14 cellular contexts compared by ENCODE assay signal in the genomic region with DNA sequence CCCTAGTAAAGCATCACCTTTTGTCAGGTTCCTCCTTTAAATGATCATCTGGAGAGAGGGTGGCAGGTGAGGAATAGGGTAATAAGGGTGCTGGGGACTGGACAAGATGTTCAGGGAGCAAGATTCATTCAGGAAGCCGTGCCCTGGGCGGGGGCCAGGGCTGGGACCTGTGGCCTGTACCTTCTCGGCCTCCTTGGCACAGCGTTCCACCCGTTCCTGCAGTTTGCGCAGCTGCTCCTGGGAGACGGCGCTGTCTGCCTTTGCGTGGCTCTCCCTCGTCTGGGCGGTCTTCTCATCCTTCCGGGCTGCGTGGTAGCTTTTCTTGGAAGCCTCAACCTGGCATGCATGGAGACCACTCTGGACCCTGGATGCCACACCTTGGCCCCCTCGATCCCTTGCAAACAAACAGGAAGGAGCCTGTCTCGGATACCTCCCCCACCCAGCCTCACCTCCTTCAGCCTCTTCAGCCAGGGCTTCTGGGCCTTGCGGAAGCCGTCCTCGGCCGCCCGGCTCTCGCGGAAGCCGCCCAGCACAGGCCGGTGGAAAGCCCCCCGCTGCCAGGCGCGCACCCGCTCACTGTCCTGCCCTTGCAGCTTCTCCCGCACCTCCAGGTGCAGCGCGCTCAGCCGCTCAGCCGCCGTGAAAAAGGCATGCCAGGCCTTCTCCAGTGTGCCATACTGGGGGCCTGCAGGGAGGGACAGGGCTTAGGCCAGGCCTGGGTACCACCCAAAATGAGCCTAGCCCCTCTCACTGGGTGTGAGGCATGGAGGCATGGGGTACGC. TPM values are rescaled to one million over a fixed set of nuclear protein-coding genes. Genes with fewer than 3 reads are reported as not detected.
A peak's percentile ranks its signal among the peaks of the same experiment; 100 is the strongest.
DNase-seq lines count a peak whose midpoint lies in the region; ATAC-seq and TF ChIP-seq lines count a peak whose summit lies in the region.
"Had no signal": no experiment of that assay in that cellular context is flagged by ENCODE, and none has a peak within 500 bp of the region (broad histone marks: within the 10 kb centered on the region; RNA-seq: fewer than 3 reads in every experiment).

No MANE protein-coding gene starts in this region.

- H3K36me3 Mint-ChIP-seq in CD14-positive monocyte (peaks cover 0 to 4% of the 10 kb centered on the region in 2 donors), Caco-2 (ENCODE audit: insufficient read depth, unreplicated experiment) (peaks cover 49% of the 10 kb centered on the region)

- H3K4ac ChIP-seq in neuronal stem cell (ENCODE audit: low read length): peak overlapping the region; percentile 10

- no peak overlapping the region for H3K18ac ChIP-seq in neuronal stem cell (ENCODE audit: low read length)

- H3K27me3 ChIP-seq in Caco-2 (replicated peaks; ENCODE audit: control insufficient read depth, insufficient read depth, low read length) (no peaks in the 10 kb centered on the region), dorsolateral prefrontal cortex (no peaks in the 10 kb centered on the region), neuronal stem cell (ENCODE audit: control insufficient read depth in 3 of 3, insufficient read depth in 3 of 3, low read depth in 1 of 3, low read length in 3 of 3) (peaks cover 0 to 5% (median 4%) of the 10 kb centered on the region in 3 experiments)
- H3K27me3 ChIP-seq: Peyer's patch had no signal

- H3K4me1 Mint-ChIP-seq in CD14-positive monocyte (peaks cover 22% of the 10 kb centered on the region), Caco-2 (ENCODE audit: low read depth, unreplicated experiment) (peaks cover 20% of the 10 kb centered on the region)

- peaks cover 14% of the 10 kb centered on the region for H3K4me1 ChIP-seq in Caco-2
- peaks cover 13 to 15% of the 10 kb centered on the region in 2 donors for H3K4me1 ChIP-seq in neuronal stem cell (ENCODE audit: control insufficient read depth in 2 of 2, insufficient read depth in 1 of 2, low read depth in 1 of 2, low read length in 2 of 2)

- H3K27ac Mint-ChIP-seq in CD14-positive monocyte (no peak overlapping the region), Caco-2 (ENCODE audit: unreplicated experiment) (peak overlapping the region; percentile 43)

- no CpG with 5 or more reads among the region's 35 CpGs for WGBS in neuronal stem cell (ENCODE audit: extremely low coverage in 2 of 2, insufficient read length in 2 of 2, insufficient replicate concordance in 1 of 2), 2 donors

- H3K4me3 Mint-ChIP-seq in CD14-positive monocyte (no peak overlapping the region), Caco-2 (ENCODE audit: unreplicated experiment) (no peak overlapping the region)

- H3K27me3 Mint-ChIP-seq in CD14-positive monocyte (ENCODE audit: low read depth in 3 of 3) (peaks cover 12 to 14% (median 13%) of the 10 kb centered on the region in 3 donors), Caco-2 (ENCODE audit: insufficient read depth, unreplicated experiment) (no peaks in the 10 kb centered on the region)

- H2AFZ ChIP-seq in neuronal stem cell (ENCODE audit: low read length): no peak overlapping the region

- peak overlapping the region; percentile 89 for H2BK12ac ChIP-seq in neuronal stem cell (ENCODE audit: low read length)

- H3K79me1 ChIP-seq in neuronal stem cell (ENCODE audit: low read depth, low read length): peaks cover 15% of the 10 kb centered on the region

- TF ChIP-seq CTCF in CD14-positive monocyte (IDR thresholded peaks at IDR 0.05) (peak; percentile 5), Caco-2 (IDR thresholded peaks at IDR 0.05; ENCODE audit: insufficient read depth in 1 of 2, low read depth in 1 of 2, low read length in 1 of 2, severe bottlenecking in 1 of 2, unreplicated experiment in 1 of 2) (no peak), dorsolateral prefrontal cortex (IDR thresholded peaks at IDR 0.05 in 54 of 56, conservative IDR thresholded peaks at IDR 0.05 in 2 of 56; ENCODE audit: low read depth in 1 of 56, partially characterized antibody in 56 of 56) (no peak)

- no peak overlapping the region for H2BK120ac ChIP-seq in neuronal stem cell (ENCODE audit: low read depth, low read length)

- H2BK15ac ChIP-seq in neuronal stem cell (ENCODE audit: low read length): peak overlapping the region; percentile 23

- H3K14ac ChIP-seq in neuronal stem cell (ENCODE audit: low read length): no peak overlapping the region

- BruUV-seq in Caco-2 (replicated peaks; lab: Mats Ljungman, UMichigan): no TSS peak

- CTCF ChIA-PET in Caco-2 (lab: Charles Lee): interaction anchor here (0.9 to 2.6 kb wide), 11 partner anchors 7 to 175 kb away, joined by 3 to 13 read pairs (median 5); a partner anchor contains a TSS

- ATAC-seq in GM21390 (IDR thresholded peaks at IDR 0.05; ENCODE audit: unreplicated experiment): no peak

- H3K4me2 ChIP-seq in neuronal stem cell (ENCODE audit: insufficient read depth, low read length, poor library complexity, severe bottlenecking): no peak overlapping the region

- no peak overlapping the region for H3K4me3 ChIP-seq in Caco-2 (ENCODE audit: low read depth, low read length)
- no peak overlapping the region for H3K4me3 ChIP-seq in dorsolateral prefrontal cortex
- no peak overlapping the region for H3K4me3 ChIP-seq in neuronal stem cell (ENCODE audit: low read length in 2 of 2)
- H3K4me3 ChIP-seq: GM12878, K562, Peyer's patch had no signal

- no peak overlapping the region for H3K23ac ChIP-seq in neuronal stem cell (ENCODE audit: low read depth, low read length, poor library complexity)

- H4K91ac ChIP-seq in neuronal stem cell (ENCODE audit: low read depth, low read length, poor library complexity): no peak overlapping the region

- H3K9ac ChIP-seq in neuronal stem cell (ENCODE audit: low read depth, low read length, poor library complexity): peak overlapping the region; percentile 66

- H3K9me3 ChIP-seq in Caco-2 (no peaks in the 10 kb centered on the region), neuronal stem cell (replicated peaks in 1 of 2; ENCODE audit: control insufficient read depth in 2 of 2, insufficient read depth in 1 of 2, low read depth in 1 of 2, low read length in 2 of 2) (no peaks in the 10 kb centered on the region)
- H3K9me3 ChIP-seq: Peyer's patch had no signal

- no peak overlapping the region for H2BK5ac ChIP-seq in neuronal stem cell (ENCODE audit: low read length)

- H4K8ac ChIP-seq in neuronal stem cell (ENCODE audit: low read depth, low read length): no peak overlapping the region

- DNase-seq in CD14-positive monocyte (ENCODE audit: low spot score): no peak
- no peak for DNase-seq in Caco-2
- DNase-seq in dorsolateral prefrontal cortex: no peak
- no peak for DNase-seq in neuronal stem cell (ENCODE audit: low spot score)
- no peak for DNase-seq in A172 (ENCODE audit: low spot score)
- no peak for DNase-seq in NCI-H1417 treated with DMSO at 0.1 percent for 48 hours (lab: John Stamatoyannopoulos, UW)
- DNase-seq in NCI-H748 (lab: John Stamatoyannopoulos, UW; ENCODE audit: unreplicated experiment): no peak
- DNase-seq: NCI-H1930, NCI-H2171 had no signal

- peak overlapping the region; percentile 72 for H2AK5ac ChIP-seq in neuronal stem cell (ENCODE audit: low read depth, low read length)

- POLR2A ChIA-PET in Caco-2 (lab: Charles Lee): interaction anchor here (1.0 to 1.1 kb wide), 2 partner anchors 34 to 69 kb away, joined by 3 to 7 read pairs; a partner anchor contains a TSS

- H3K27ac ChIP-seq in dorsolateral prefrontal cortex (peak overlapping the region in 51 of 59 donors; percentile 10 to 100 (median 100)), neuronal stem cell (replicated peaks; ENCODE audit: low read length) (no peak overlapping the region)
- H3K27ac ChIP-seq: Peyer's patch had no signal

- intact Hi-C loops in CD14-positive monocyte (cut with micrococcal nuclease): no loop called here
- intact Hi-C loops in Caco-2 (cut with micrococcal nuclease; ENCODE audit: unreplicated experiment): no loop called here
- intact Hi-C loops in dorsolateral prefrontal cortex (cut with DNase I): loop anchor here in 1 of 2 donors (2.0 kb wide), 1 partner anchor 179 kb away; no protein-coding TSS in a partner anchor

- H3K9me3 Mint-ChIP-seq in CD14-positive monocyte: peaks cover 0 to 2% (median 0%) of the 10 kb centered on the region in 7 donors
- no peaks in the 10 kb centered on the region for H3K9me3 Mint-ChIP-seq in Caco-2 (ENCODE audit: unreplicated experiment)
- H3K9me3 Mint-ChIP-seq: CD4-positive, alpha-beta memory T cell had no signal

- H3K36me3 ChIP-seq in Caco-2 (ENCODE audit: control insufficient read depth, insufficient read depth, low read length) (peaks cover 5% of the 10 kb centered on the region), neuronal stem cell (replicated peaks in 1 of 2; ENCODE audit: control insufficient read depth in 2 of 2, insufficient read depth in 2 of 2, low read length in 2 of 2) (peaks cover 5% of the 10 kb centered on the region in 2 donors)

RNA-seq across cellular contexts. Expression of a gene that starts 3.5 kb away (rescaled TPM):
- polyA plus RNA-seq in CD14-positive monocyte: 10 to 100 TPM; 59.7 to 61.0 TPM
- total RNA-seq in Caco-2 (2022) (99.9 and 100.0 TPM in 2 replicates), dorsolateral prefrontal cortex (100 to 1,000 TPM in 110 of 120 experiments, 10 to 100 TPM in 10; 84.8 to 149 (median 114) TPM)
- polyA plus RNA-seq in neuronal stem cell (2013, experiment 1 of 2): 43.5 TPM
- polyA plus RNA-seq in neuronal stem cell (2013, experiment 2 of 2): 44.2 TPM
- 106 and 166 TPM in 2 replicates for total RNA-seq in A172 (2014; rRNA removed; shearing (Covaris generic))

RNA-seq across cellular contexts. Expression of a gene that starts 6.0 kb away (rescaled TPM):
- not detected for polyA plus RNA-seq in CD14-positive monocyte
- total RNA-seq in Caco-2 (2022): 72.8 and 76.7 TPM in 2 replicates
- 10 to 100 TPM in 117 of 120 experiments, 1 to 10 TPM in 3; 7.7 to 54.9 (median 21.5) TPM for total RNA-seq in dorsolateral prefrontal cortex
- 5.1 TPM for polyA plus RNA-seq in neuronal stem cell (2013, experiment 1 of 2)
- 5.5 TPM for polyA plus RNA-seq in neuronal stem cell (2013, experiment 2 of 2)
- 28.7 and 32.2 TPM in 2 replicates for total RNA-seq in A172 (2014; rRNA removed; shearing (Covaris generic))

RNA-seq across cellular contexts. Expression of a gene that starts 34.6 kb away (rescaled TPM):
- polyA plus RNA-seq in CD14-positive monocyte: 1 to 10 TPM; 5.9 to 9.0 TPM
- total RNA-seq in Caco-2 (2022) (42.2 and 43.7 TPM in 2 replicates), dorsolateral prefrontal cortex (10 to 100 TPM in 118 of 120 experiments, 1 to 10 TPM in 2; 7.0 to 40.6 (median 19.7) TPM)
- polyA plus RNA-seq in neuronal stem cell (2013, experiment 1 of 2): 96.5 TPM
- polyA plus RNA-seq in neuronal stem cell (2013, experiment 2 of 2): 91.1 TPM
- 86.1 and 110 TPM in 2 replicates for total RNA-seq in A172 (2014; rRNA removed; shearing (Covaris generic))
